8 cellular contexts compared by ENCODE assay signal in genomic region chr11:9664276-9665171, GRCh38. TPM values are rescaled to one million over a fixed set of nuclear protein-coding genes. Genes with fewer than 3 reads are reported as not detected.
DNase-seq lines count a peak whose midpoint lies in the region; ATAC-seq and TF ChIP-seq lines count a peak whose summit lies in the region.

No MANE protein-coding gene starts in this region.

- H3K4ac ChIP-seq in IMR-90 (ENCODE audit: low read depth, low read length): peak overlapping the region; percentile 74

- peaks cover 5% of the 10 kb centered on the region; the same call in 1 of the 2 replicates for H3K9me3 ChIP-seq in IMR-90 (ENCODE audit: control insufficient read depth, insufficient read depth, low read length)
- H3K9me3 ChIP-seq in muscle layer of colon (ENCODE audit: low read length): no peaks in the 10 kb centered on the region

- H3K18ac ChIP-seq in IMR-90 (ENCODE audit: low read depth, low read length): peak overlapping the region; percentile 44

- H2BK5ac ChIP-seq in IMR-90 (ENCODE audit: low read depth, low read length, poor library complexity, severe bottlenecking): peak overlapping the region; percentile 66

- DNase-seq in NCI-H748 (lab: John Stamatoyannopoulos, UW; ENCODE audit: unreplicated experiment) (peak; percentile 70), NCI-H748 treated with DMSO at 0.1 percent for 48 hours (lab: John Stamatoyannopoulos, UW) (no peak), IMR-90 (peak; percentile 34), epithelial cell of prostate (ENCODE audit: low read depth, low spot score) (no peak), ureter (ENCODE audit: low spot score) (peak; percentile 63)
- peak; percentile 9 for DNase-seq in activated CD4-positive, alpha-beta T cell treated with anti-CD3 and anti-CD28 coated beads, Interleukin-2, amount 50 U/mL, for 1 hour

- peaks cover 27 to 48% of the 10 kb centered on the region in 2 experiments for H3K79me1 ChIP-seq in IMR-90 (ENCODE audit: low read depth in 1 of 2, low read length in 2 of 2)

- peak overlapping the region; percentile 68 for H3K14ac ChIP-seq in IMR-90 (replicated peaks; ENCODE audit: low read depth, low read length)

- H3K4me2 ChIP-seq in IMR-90 (ENCODE audit: low read depth, low read length): peak overlapping the region; percentile 77

- no peak overlapping the region; the same call in 2 of the 3 replicates for H2BK15ac ChIP-seq in IMR-90 (ENCODE audit: low read depth, low read length)

- H3K23ac ChIP-seq in IMR-90 (ENCODE audit: low read depth, low read length): peak overlapping the region; percentile 77

- POLR2A ChIA-PET in IMR-90 (lab: Charles Lee; ENCODE audit: unreplicated experiment): interaction anchor here (0.6 kb wide), 1 partner anchor 9 kb away, joined by 3 read pairs; no protein-coding TSS in a partner anchor

- H3K4me3 ChIP-seq in IMR-90 (ENCODE audit: insufficient read depth, low read depth, low read length): peak overlapping the region; percentile 93
- peak overlapping the region; percentile 94 to 97 for H3K4me3 ChIP-seq in muscle layer of colon (ENCODE audit: low read depth in 1 of 2, low read length in 2 of 2)

- H3K56ac ChIP-seq in IMR-90 (ENCODE audit: extremely low read depth, insufficient read depth, low read length): peak overlapping the region; percentile 57

- H4K91ac ChIP-seq in IMR-90 (ENCODE audit: insufficient read depth, low read depth, low read length): peak overlapping the region; percentile 74

- H3K36me3 ChIP-seq in IMR-90 (ENCODE audit: control insufficient read depth, insufficient read depth, low read length) (peaks cover 2% of the 10 kb centered on the region; the same call in 1 of the 2 replicates), muscle layer of colon (ENCODE audit: insufficient read depth, low read length) (no peaks in the 10 kb centered on the region)

- H3K27me3 ChIP-seq in IMR-90 (ENCODE audit: control insufficient read depth, insufficient read depth, low read length) (no peaks in the 10 kb centered on the region), muscle layer of colon (ENCODE audit: control insufficient read depth in 1 of 2, insufficient read depth in 2 of 2, low read length in 2 of 2) (no peaks in the 10 kb centered on the region)

- dilution Hi-C loops in IMR-90 (cut with HindIII; ENCODE audit: low sequenced_read_pairs, unreplicated experiment): no loop called here

- H2BK20ac ChIP-seq in IMR-90 (ENCODE audit: low read depth, low read length): no peak overlapping the region; the same call in 1 of the 2 replicates

- H3K9ac ChIP-seq in IMR-90 (ENCODE audit: low read depth, low read length) (peak overlapping the region; percentile 91), muscle layer of colon (ENCODE audit: low read length) (peak overlapping the region; percentile 70)

- no peak for TF ChIP-seq POLR2A in IMR-90 (IDR thresholded peaks at IDR 0.05; ENCODE audit: low read depth, low read length)

- H2BK120ac ChIP-seq in IMR-90 (ENCODE audit: low read depth, low read length): peak overlapping the region; percentile 64

- H3K27ac ChIP-seq in IMR-90 (ENCODE audit: insufficient read depth, low read length) (peak overlapping the region; percentile 92), epithelial cell of prostate (peak overlapping the region; percentile 72), muscle layer of colon (ENCODE audit: low read depth, low read length) (peak overlapping the region; percentile 77)

- no TSS peak for BruUV-seq in IMR-90 (replicated peaks; lab: Mats Ljungman, UMichigan)

- peak overlapping the region; percentile 94 for H2AK9ac ChIP-seq in IMR-90 (replicated peaks; ENCODE audit: low read depth, low read length, poor library complexity)

- H3K9me1 ChIP-seq in IMR-90 (ENCODE audit: insufficient read depth, low read length): peaks cover 4% of the 10 kb centered on the region; the same call in 1 of the 2 replicates

- intact Hi-C loops in IMR-90 (cut with micrococcal nuclease): loop anchor here (5.0 kb wide), 1 partner anchor 47 kb away; no protein-coding TSS in a partner anchor

- TF ChIP-seq RAD21 in IMR-90 (IDR thresholded peaks at IDR 0.05; ENCODE audit: low read length): no peak

- peak overlapping the region; percentile 38 for H4K5ac ChIP-seq in IMR-90 (ENCODE audit: low read depth, low read length)

- WGBS in IMR-90 (ENCODE audit: extremely low coverage in 2 of 2, insufficient read length in 1 of 2), 2 experiments: 4% methylated on average over 15 of the region's 43 CpGs; no CpG with 5 or more reads in 1 of the 2 experiments

- CTCF ChIA-PET in IMR-90 (lab: Yijun Ruan, JAX): no interaction called here

- ATAC-seq in GM21825 (IDR thresholded peaks at IDR 0.05; ENCODE audit: unreplicated experiment) (peak; percentile 34), IMR-90 (ENCODE audit: low read depth) (peak; percentile 69)

- H2AFZ ChIP-seq in IMR-90 (replicated peaks; ENCODE audit: low read length, poor library complexity): peak overlapping the region; percentile 95

- peaks cover 17% of the 10 kb centered on the region; the same call in 1 of the 2 replicates for H4K20me1 ChIP-seq in IMR-90 (ENCODE audit: insufficient read depth, low read length)

- H2AK5ac ChIP-seq in IMR-90 (ENCODE audit: low read depth, low read length): peak overlapping the region; percentile 92; the same call in 1 of the 2 replicates

- in situ Hi-C loops in IMR-90 (cut with MboI; ENCODE audit: low sequenced_read_pairs): loop anchor here (5.0 kb wide), 1 partner anchor 47 kb away; no protein-coding TSS in a partner anchor

- H4K8ac ChIP-seq in IMR-90 (ENCODE audit: low read depth in 2 of 2, low read length in 2 of 2): peak overlapping the region; percentile 70 to 85; a peak in 3 of 4 replicates

- TF ChIP-seq CTCF in IMR-90 (conservative IDR thresholded peaks at IDR 0.05; ENCODE audit: low read depth, low read length): no peak

- H3K4me1 ChIP-seq in IMR-90 (ENCODE audit: control insufficient read depth, insufficient read depth, low read length): peaks cover 3% of the 10 kb centered on the region; the same call in 1 of the 2 replicates
- no peaks in the 10 kb centered on the region for H3K4me1 ChIP-seq in muscle layer of colon (ENCODE audit: insufficient read depth, low read length)

TF ChIP-seq in IMR-90, 13 proteins besides CTCF, POLR2A, EP300 and RAD21:
- no peak for TF ChIP-seq ELK1 (IDR thresholded peaks at IDR 0.05; ENCODE audit: borderline replicate concordance, low read depth, low read length)
- peak; percentile 33; the same call in 1 of the 2 replicates for TF ChIP-seq MXI1 (IDR thresholded peaks at IDR 0.05; ENCODE audit: borderline replicate concordance, low read depth, low read length)
- no peak for TF ChIP-seq MAZ (IDR thresholded peaks at IDR 0.05; ENCODE audit: borderline replicate concordance, low read depth, low read length)

RNA-seq across cellular contexts. Expression of gene SWAP70, which starts 0.6 kb away (rescaled TPM):
- total RNA-seq in IMR-90 (2012; rRNA removed): 19.9 and 28.9 TPM in 2 replicates
- 12.6 and 15.5 TPM in 2 replicates for polyA plus RNA-seq in IMR-90 (2012; rRNA removed)
- 4.8 and 7.0 TPM in 2 replicates for polyA plus RNA-seq in IMR-90 (2012; cell fraction: cytosol; rRNA removed)
- 2.0 and 11.4 TPM in 2 replicates for polyA plus RNA-seq in IMR-90 (2012; cell fraction: nucleus; rRNA removed; ENCODE audit: low replicate concordance)
- 49.0 TPM for total RNA-seq in ureter

Comparison
In these comparisons a context has a peak if more than half of its experiments do, and no peak if none do; other contexts are left out.
1. DNase-seq: peak in NCI-H748 (single experiment), IMR-90 (single experiment), activated CD4-positive, alpha-beta T cell treated with anti-CD3 and anti-CD28 coated beads, Interleukin-2, amount 50 U/mL, for 1 hour (single experiment) and ureter (single experiment); none in NCI-H748 treated with DMSO at 0.1 percent for 48 hours (single experiment) and epithelial cell of prostate (single experiment).
2. Peak in every context shown above with its lines, with median percentiles within 50 percentile points of each other: H3K27ac ChIP-seq.